In the genomic region with DNA sequence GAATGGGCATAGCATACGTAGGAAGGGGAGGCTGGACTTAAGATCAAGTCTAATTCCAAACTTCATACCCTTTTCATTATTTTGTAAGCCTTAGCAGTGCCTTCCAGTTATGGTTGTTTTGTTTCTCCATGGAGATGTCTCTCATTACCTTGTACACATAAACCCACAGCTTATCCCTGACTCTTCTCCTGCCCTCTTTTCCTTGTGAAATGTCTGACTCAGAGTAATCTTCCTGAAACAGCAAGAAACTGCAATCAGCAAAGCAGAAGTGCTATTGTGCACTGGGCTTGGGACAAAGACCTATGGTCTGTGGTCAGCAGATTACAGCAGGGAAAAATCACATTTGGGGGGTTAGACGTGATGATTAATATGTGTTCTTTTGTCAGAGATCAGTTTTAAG, we compare ENCODE assay signal across 12 cellular contexts.
A peak's percentile ranks its signal among the peaks of the same experiment; 100 is the strongest.
DNase-seq lines count a peak whose midpoint lies in the region; ATAC-seq lines count a peak whose summit lies in the region.
"Had no signal": no experiment of that assay in that cellular context is flagged by ENCODE, and none has a peak within 500 bp of the region (broad histone marks: within the 10 kb centered on the region; RNA-seq: fewer than 3 reads in every experiment).

No MANE protein-coding gene starts in this region.

- no peak overlapping the region for H2BK12ac ChIP-seq in mesenchymal stem cell (ENCODE audit: low read length in 2 of 2)

- no peak overlapping the region for H3K27ac ChIP-seq in mesenchymal stem cell (ENCODE audit: low read length, poor library complexity, severe bottlenecking)
- no peak overlapping the region for H3K27ac ChIP-seq in CD4-positive, alpha-beta memory T cell (ENCODE audit: low read depth, low read length)

- no peak overlapping the region for H3K18ac ChIP-seq in mesenchymal stem cell (ENCODE audit: low read depth in 1 of 2, low read length in 2 of 2)

- H3K14ac ChIP-seq in mesenchymal stem cell (ENCODE audit: low read length in 2 of 2), result no peak overlapping the region

- H3K9me3 ChIP-seq in endocrine pancreas (ENCODE audit: control insufficient read depth, low read length), result no peaks in the 10 kb centered on the region
- no peaks in the 10 kb centered on the region for H3K9me3 ChIP-seq in mesenchymal stem cell (ENCODE audit: control insufficient read depth, low read length)
- no peaks in the 10 kb centered on the region for H3K9me3 ChIP-seq in CD4-positive, alpha-beta memory T cell (ENCODE audit: control insufficient read depth in 1 of 2, low read length in 2 of 2)
- H3K9me3 ChIP-seq: SK-N-SH had no signal

- peaks cover 0 to 3% (median 0%) of the 10 kb centered on the region in 8 donors for H3K9me3 Mint-ChIP-seq in CD4-positive, alpha-beta memory T cell
- H3K9me3 Mint-ChIP-seq in activated CD8-positive, alpha-beta T cell treated with anti-CD3 and anti-CD28 coated beads, Interleukin-2, amount 10 ng/mL, durations not matched to agents 7 days and 5 days (ENCODE audit: insufficient read depth), result no peaks in the 10 kb centered on the region
- H3K9me3 Mint-ChIP-seq: IgD-negative memory B cell had no signal

- H2BK15ac ChIP-seq in mesenchymal stem cell (ENCODE audit: low read depth, poor library complexity, severe bottlenecking), result no peak overlapping the region

- no peak overlapping the region for H4K8ac ChIP-seq in mesenchymal stem cell (ENCODE audit: low read length)

- H3K23ac ChIP-seq in mesenchymal stem cell (ENCODE audit: low read length in 2 of 2), result no peak overlapping the region

- ATAC-seq in GM19452 (IDR thresholded peaks at IDR 0.05; ENCODE audit: unreplicated experiment), result no peak
- no peak for ATAC-seq in activated CD8-positive, alpha-beta T cell treated with anti-CD3 and anti-CD28 coated beads, Interleukin-2, amount 10 ng/mL, durations not matched to agents 7 days and 5 days

- H3K4ac ChIP-seq in mesenchymal stem cell (ENCODE audit: low read depth in 1 of 2, low read length in 2 of 2), result no peak overlapping the region

- H3K27me3 ChIP-seq in endocrine pancreas (ENCODE audit: control insufficient read depth, insufficient read depth, low read length) (no peaks in the 10 kb centered on the region), mesenchymal stem cell (ENCODE audit: control insufficient read depth in 1 of 2, insufficient read depth in 1 of 2, low read length in 2 of 2) (no peaks in the 10 kb centered on the region)
- H3K27me3 ChIP-seq in CD4-positive, alpha-beta memory T cell (ENCODE audit: insufficient read depth, low read length), result no peaks in the 10 kb centered on the region

- POLR2A ChIA-PET in CD4-positive, alpha-beta memory T cell (lab: Charles Lee; ENCODE audit: partially characterized antibody), result no interaction called here
- POLR2A ChIA-PET in activated CD8-positive, alpha-beta T cell treated with anti-CD3 and anti-CD28 coated beads, Interleukin-2, amount 10 ng/mL, durations not matched to agents 7 days and 5 days (lab: Charles Lee), result no interaction called here

- intact Hi-C loops in CD4-positive, alpha-beta memory T cell (cut with micrococcal nuclease), result no loop called here

- CTCF ChIA-PET in CD4-positive, alpha-beta memory T cell (lab: Charles Lee; ENCODE audit: partially characterized antibody), result no interaction called here
- CTCF ChIA-PET in activated CD8-positive, alpha-beta T cell treated with anti-CD3 and anti-CD28 coated beads, Interleukin-2, amount 10 ng/mL, durations not matched to agents 7 days and 5 days (lab: Charles Lee), result interaction anchor here (1.2 kb wide), 1 partner anchor 14 kb away, joined by 3 read pairs; no protein-coding TSS in a partner anchor

- peaks cover 0 to 3% of the 10 kb centered on the region in 2 donors for H3K27me3 Mint-ChIP-seq in CD4-positive, alpha-beta memory T cell
- H3K27me3 Mint-ChIP-seq in activated CD8-positive, alpha-beta T cell treated with anti-CD3 and anti-CD28 coated beads, Interleukin-2, amount 10 ng/mL, durations not matched to agents 7 days and 5 days (ENCODE audit: low read depth), result no peaks in the 10 kb centered on the region
- H3K27me3 Mint-ChIP-seq: IgD-negative memory B cell had no signal

- H2BK5ac ChIP-seq in mesenchymal stem cell (ENCODE audit: low read depth, low read length, poor library complexity, severe bottlenecking), result no peak overlapping the region

- 0% methylated on average over 1 of the region's 2 CpGs for WGBS in mesenchymal stem cell

- H3K4me3 ChIP-seq in endocrine pancreas (ENCODE audit: control insufficient read depth, insufficient read depth, low read length) (peak overlapping the region; percentile 3), mesenchymal stem cell (ENCODE audit: insufficient read depth in 1 of 2, low read depth in 1 of 2, low read length in 2 of 2) (no peak overlapping the region)
- H3K4me3 ChIP-seq in CD4-positive, alpha-beta memory T cell (ENCODE audit: low read length in 2 of 2), result no peak overlapping the region

- no peak overlapping the region for H2BK120ac ChIP-seq in mesenchymal stem cell (ENCODE audit: low read depth, low read length)

- H2AFZ ChIP-seq in mesenchymal stem cell (ENCODE audit: low read depth, low read length), result no peak overlapping the region

- H3K9ac ChIP-seq in endocrine pancreas (ENCODE audit: control insufficient read depth, insufficient read depth, low read length) (no peak overlapping the region), mesenchymal stem cell (ENCODE audit: low read length) (peak overlapping the region; percentile 75)
- H3K9ac ChIP-seq: SK-N-SH had no signal

- no peaks in the 10 kb centered on the region for H3K79me1 ChIP-seq in mesenchymal stem cell (replicated peaks; ENCODE audit: low read length, poor library complexity, severe bottlenecking)

- no peak overlapping the region for H2AK5ac ChIP-seq in mesenchymal stem cell (ENCODE audit: low read length, severe bottlenecking)

- no peaks in the 10 kb centered on the region for H3K36me3 ChIP-seq in endocrine pancreas (ENCODE audit: control insufficient read depth, insufficient read depth, low read length)
- no peaks in the 10 kb centered on the region for H3K36me3 ChIP-seq in mesenchymal stem cell (ENCODE audit: control insufficient read depth in 1 of 2, insufficient read depth in 2 of 2, low read depth in 1 of 2, low read length in 2 of 2)
- no peaks in the 10 kb centered on the region for H3K36me3 ChIP-seq in CD4-positive, alpha-beta memory T cell (ENCODE audit: insufficient read depth, low read length)

- H3K4me1 ChIP-seq in endocrine pancreas (ENCODE audit: control insufficient read depth, insufficient read depth, low read length), result peaks cover 18% of the 10 kb centered on the region
- no peaks in the 10 kb centered on the region for H3K4me1 ChIP-seq in mesenchymal stem cell (ENCODE audit: control insufficient read depth, insufficient read depth, low read depth, low read length)
- H3K4me1 ChIP-seq in CD4-positive, alpha-beta memory T cell (ENCODE audit: insufficient read depth, low read length), result no peaks in the 10 kb centered on the region

- DNase-seq in AG20443 (ENCODE audit: low spot score), result peak; percentile 53
- DNase-seq in M059J (ENCODE audit: low read depth), result peak; percentile 83
- peak; percentile 81 for DNase-seq in mesenchymal stem cell
- no peak for DNase-seq in CD4-positive, alpha-beta memory T cell
- DNase-seq in NCI-H2171 (lab: John Stamatoyannopoulos, UW), result no peak
- DNase-seq in activated CD8-positive, alpha-beta T cell treated with anti-CD3 and anti-CD28 coated beads, Interleukin-2, amount 10 ng/mL, durations not matched to agents 7 days and 5 days, result no peak
- DNase-seq: activated CD4-positive, alpha-beta T cell treated with anti-CD3 and anti-CD28 coated beads, Interleukin-2, amount 50 U/mL, for 48 hours; NCI-H345; SK-N-SH had no signal

- H3K4me3 Mint-ChIP-seq in CD4-positive, alpha-beta memory T cell, result no peak overlapping the region
- H3K4me3 Mint-ChIP-seq in activated CD8-positive, alpha-beta T cell treated with anti-CD3 and anti-CD28 coated beads, Interleukin-2, amount 10 ng/mL, durations not matched to agents 7 days and 5 days, result no peak overlapping the region
- H3K4me3 Mint-ChIP-seq: IgD-negative memory B cell had no signal

- H3K36me3 Mint-ChIP-seq in CD4-positive, alpha-beta memory T cell, result no peaks in the 10 kb centered on the region
- peaks cover 23% of the 10 kb centered on the region for H3K36me3 Mint-ChIP-seq in activated CD8-positive, alpha-beta T cell treated with anti-CD3 and anti-CD28 coated beads, Interleukin-2, amount 10 ng/mL, durations not matched to agents 7 days and 5 days (ENCODE audit: low read depth)
- H3K36me3 Mint-ChIP-seq: IgD-negative memory B cell had no signal

- no peak overlapping the region for H4K91ac ChIP-seq in mesenchymal stem cell (ENCODE audit: low read length)

- no peak overlapping the region for H3K4me2 ChIP-seq in mesenchymal stem cell (ENCODE audit: low read length, poor library complexity, severe bottlenecking)
- H3K4me2 ChIP-seq: SK-N-SH had no signal

- no peak overlapping the region for H3K27ac Mint-ChIP-seq in CD4-positive, alpha-beta memory T cell
- H3K27ac Mint-ChIP-seq in activated CD8-positive, alpha-beta T cell treated with anti-CD3 and anti-CD28 coated beads, Interleukin-2, amount 10 ng/mL, durations not matched to agents 7 days and 5 days, result no peak overlapping the region

- H3K4me1 Mint-ChIP-seq in CD4-positive, alpha-beta memory T cell, result peaks cover 0 to 2% (median under 1%) of the 10 kb centered on the region in 4 donors
- H3K4me1 Mint-ChIP-seq in activated CD8-positive, alpha-beta T cell treated with anti-CD3 and anti-CD28 coated beads, Interleukin-2, amount 10 ng/mL, durations not matched to agents 7 days and 5 days (ENCODE audit: low read depth), result peaks cover 8% of the 10 kb centered on the region
- H3K4me1 Mint-ChIP-seq: IgD-negative memory B cell had no signal

Comparison
In these comparisons a context has a peak if more than half of its experiments do, and no peak if none do; other contexts are left out.
1. DNase-seq: peak in AG20443 (single experiment), M059J (single experiment) and mesenchymal stem cell (single experiment); none in CD4-positive, alpha-beta memory T cell (0 of 5), NCI-H2171 (single experiment) and activated CD8-positive, alpha-beta T cell treated with anti-CD3 and anti-CD28 coated beads, Interleukin-2, amount 10 ng/mL, durations not matched to agents 7 days and 5 days (single experiment).